In the genomic region with DNA sequence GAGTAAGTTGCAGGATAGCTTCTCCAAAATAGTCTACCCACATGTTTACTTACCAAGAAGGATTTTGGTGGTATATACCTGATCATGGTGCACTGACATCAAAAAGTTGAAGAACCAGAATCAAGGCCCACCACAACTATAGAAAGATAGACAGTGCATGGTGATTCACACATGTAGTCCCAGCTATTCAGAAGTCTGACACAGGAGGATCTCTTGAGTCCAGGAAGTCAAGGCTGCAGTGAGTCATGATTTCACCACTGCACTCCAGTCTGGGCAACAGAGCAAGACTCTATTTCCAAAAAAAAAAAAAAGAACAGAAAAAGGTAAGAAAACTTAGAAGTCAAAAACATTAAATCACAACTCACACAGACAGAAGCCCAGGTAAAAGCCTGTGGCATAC, we compare ENCODE assay signal across 28 cellular contexts.
DNase-seq lines count a peak whose midpoint lies in the region; FAIRE-seq and TF ChIP-seq lines count a peak whose summit lies in the region.
"Had no signal": no experiment of that assay in that cellular context is flagged by ENCODE, and none has a peak within 500 bp of the region (broad histone marks: within the 10 kb centered on the region; RNA-seq: fewer than 3 reads in every experiment).

No MANE protein-coding gene starts in this region.

- no peak overlapping the region for H3K4me2 ChIP-seq in astrocyte (ENCODE audit: low read length)
- H3K4me2 ChIP-seq: hepatocyte had no signal

- H3K9ac ChIP-seq in astrocyte (ENCODE audit: low read length), result no peak overlapping the region

- H3K27me3 ChIP-seq in breast epithelium (no peaks in the 10 kb centered on the region), astrocyte (ENCODE audit: insufficient read depth, low read length) (no peaks in the 10 kb centered on the region), MG63 (no peaks in the 10 kb centered on the region)
- H3K27me3 ChIP-seq: hepatocyte, suprapubic skin had no signal

- H3K4me1 ChIP-seq in breast epithelium (no peaks in the 10 kb centered on the region), astrocyte (ENCODE audit: insufficient read depth, low read length) (no peaks in the 10 kb centered on the region)
- H3K4me1 ChIP-seq: left ventricle myocardium inferior, prostate gland, suprapubic skin had no signal

- CTCF ChIA-PET in MCF 10A (lab: Yijun Ruan, JAX), result interaction anchor here (0.5 to 0.9 kb wide), 2 partner anchors 50 to 1197 kb away, joined by 3 to 6 read pairs; no protein-coding TSS in a partner anchor

- H3K4me3 ChIP-seq in breast epithelium, result no peak overlapping the region
- H3K4me3 ChIP-seq in astrocyte (ENCODE audit: insufficient read depth, low read depth, low read length), result no peak overlapping the region
- no peak overlapping the region for H3K4me3 ChIP-seq in fibroblast of pulmonary artery (replicated peaks; ENCODE audit: low read depth, low read length)
- no peak overlapping the region for H3K4me3 ChIP-seq in MG63
- H3K4me3 ChIP-seq: hepatocyte, left ventricle myocardium inferior, prostate gland, suprapubic skin had no signal

- H3K79me2 ChIP-seq in astrocyte (ENCODE audit: insufficient read depth, low read length), result no peaks in the 10 kb centered on the region
- H3K79me2 ChIP-seq: hepatocyte had no signal

- no peaks in the 10 kb centered on the region for H4K20me1 ChIP-seq in astrocyte (ENCODE audit: insufficient read depth, low read length)

- no peak overlapping the region for H3K4me3 Mint-ChIP-seq in MCF 10A (ENCODE audit: unreplicated experiment)
- H3K4me3 Mint-ChIP-seq in astrocyte (ENCODE audit: unreplicated experiment), result no peak overlapping the region
- H3K4me3 Mint-ChIP-seq: activated CD4-positive, alpha-beta memory T cell treated with anti-CD3 and anti-CD28 coated beads, Interleukin-2, amount 10 ng/mL, durations not matched to agents 7 days and 5 days; activated naive CD8-positive, alpha-beta T cell treated with anti-CD3 and anti-CD28 coated beads for 36 hours; CD4-positive, CD25-positive, alpha-beta regulatory T cell; naive thymus-derived CD8-positive, alpha-beta T cell had no signal

- H3K36me3 ChIP-seq in breast epithelium (no peaks in the 10 kb centered on the region), astrocyte (ENCODE audit: insufficient read depth, low read length) (no peaks in the 10 kb centered on the region), MG63 (no peaks in the 10 kb centered on the region)
- H3K36me3 ChIP-seq: left ventricle myocardium inferior, prostate gland, suprapubic skin had no signal

- BruUV-seq in MCF 10A (replicated peaks; lab: Mats Ljungman, UMichigan), result no TSS peak

- no peak overlapping the region for H2AFZ ChIP-seq in astrocyte (ENCODE audit: low read depth, low read length)
- H2AFZ ChIP-seq: hepatocyte had no signal

- H3K9me3 ChIP-seq in breast epithelium, result no peaks in the 10 kb centered on the region
- no peaks in the 10 kb centered on the region for H3K9me3 ChIP-seq in astrocyte (ENCODE audit: insufficient read depth, low read depth, low read length)
- H3K9me3 ChIP-seq in MG63, result no peaks in the 10 kb centered on the region
- H3K9me3 ChIP-seq: prostate gland, suprapubic skin had no signal

- TF ChIP-seq CTCF in MCF 10A (IDR thresholded peaks at IDR 0.05; ENCODE audit: unreplicated experiment) (no peak), breast epithelium (IDR thresholded peaks at IDR 0.05) (no peak), astrocyte (IDR thresholded peaks at IDR 0.05; ENCODE audit: insufficient read depth, low read depth, low read length) (no peak), fibroblast of pulmonary artery (IDR thresholded peaks at IDR 0.05; ENCODE audit: low read length, missing control alignments) (peak; percentile 6)

- H3K27ac ChIP-seq in breast epithelium, result no peak overlapping the region
- no peak overlapping the region for H3K27ac ChIP-seq in astrocyte (ENCODE audit: low read depth, low read length)
- H3K27ac ChIP-seq: 22Rv1, hepatocyte, left ventricle myocardium inferior, prostate gland, suprapubic skin had no signal

- peaks cover 10% of the 10 kb centered on the region for H3K9me3 Mint-ChIP-seq in MCF 10A (ENCODE audit: unreplicated experiment)
- peaks cover 1% of the 10 kb centered on the region for H3K9me3 Mint-ChIP-seq in astrocyte (ENCODE audit: unreplicated experiment)

- FAIRE-seq in astrocyte (lab: Jason Lieb, UNC), result no peak
- FAIRE-seq: D721Med, endometrium, H1 had no signal

- peaks cover 4% of the 10 kb centered on the region for H3K4me1 Mint-ChIP-seq in MCF 10A (ENCODE audit: insufficient read depth, unreplicated experiment)
- peaks cover 4% of the 10 kb centered on the region for H3K4me1 Mint-ChIP-seq in astrocyte (ENCODE audit: low read depth, unreplicated experiment)
- H3K4me1 Mint-ChIP-seq: activated CD4-positive, alpha-beta memory T cell treated with anti-CD3 and anti-CD28 coated beads, Interleukin-2, amount 10 ng/mL, durations not matched to agents 7 days and 5 days; activated naive CD8-positive, alpha-beta T cell treated with anti-CD3 and anti-CD28 coated beads for 36 hours; CD4-positive, CD25-positive, alpha-beta regulatory T cell had no signal

- POLR2A ChIA-PET in MCF 10A (lab: Yijun Ruan, JAX), result interaction anchor here (0.6 kb wide), 1 partner anchor 8 kb away, joined by 3 read pairs; no protein-coding TSS in a partner anchor

- H3K36me3 Mint-ChIP-seq in MCF 10A (ENCODE audit: insufficient read depth, unreplicated experiment) (no peaks in the 10 kb centered on the region), astrocyte (ENCODE audit: low read depth, unreplicated experiment) (no peaks in the 10 kb centered on the region)
- H3K36me3 Mint-ChIP-seq: activated naive CD8-positive, alpha-beta T cell treated with anti-CD3 and anti-CD28 coated beads for 36 hours; CD4-positive, CD25-positive, alpha-beta regulatory T cell had no signal

- TF ChIP-seq POLR2A in breast epithelium (IDR thresholded peaks at IDR 0.05), result no peak

- H3K27ac Mint-ChIP-seq in MCF 10A (ENCODE audit: low read depth, unreplicated experiment) (no peak overlapping the region), astrocyte (ENCODE audit: unreplicated experiment) (no peak overlapping the region)
- H3K27ac Mint-ChIP-seq: activated CD4-positive, alpha-beta memory T cell treated with anti-CD3 and anti-CD28 coated beads, Interleukin-2, amount 10 ng/mL, durations not matched to agents 7 days and 5 days; activated naive CD8-positive, alpha-beta T cell treated with anti-CD3 and anti-CD28 coated beads for 36 hours; CD4-positive, CD25-positive, alpha-beta regulatory T cell; naive thymus-derived CD8-positive, alpha-beta T cell had no signal

- H3K27me3 Mint-ChIP-seq in MCF 10A (ENCODE audit: insufficient read depth, unreplicated experiment), result no peaks in the 10 kb centered on the region
- H3K27me3 Mint-ChIP-seq in astrocyte (ENCODE audit: low read depth, unreplicated experiment), result no peaks in the 10 kb centered on the region
- H3K27me3 Mint-ChIP-seq: activated CD4-positive, alpha-beta memory T cell treated with anti-CD3 and anti-CD28 coated beads, Interleukin-2, amount 10 ng/mL, durations not matched to agents 7 days and 5 days; activated naive CD8-positive, alpha-beta T cell treated with anti-CD3 and anti-CD28 coated beads for 36 hours; CD4-positive, CD25-positive, alpha-beta regulatory T cell; naive thymus-derived CD8-positive, alpha-beta T cell had no signal

- intact Hi-C loops in MCF 10A (cut with micrococcal nuclease) (no loop called here), breast epithelium (cut with DNase I; ENCODE audit: low total_unique reads) (no loop called here)

- peak; percentile 42 for DNase-seq in MCF 10A (ENCODE audit: unreplicated experiment)
- DNase-seq in breast epithelium (ENCODE audit: low spot score in 2 of 2), result no peak
- peak; percentile 19 for DNase-seq in astrocyte (ENCODE audit: low read depth)
- peak; percentile 81 for DNase-seq in fibroblast of pulmonary artery (ENCODE audit: low read depth)
- DNase-seq in MG63, result no peak
- DNase-seq in stimulated activated CD4-positive, alpha-beta T cell treated with anti-CD3 and anti-CD28 coated beads, Interleukin-12 subunit alpha, Interleukin-12 subunit beta, amount 100 ng/mL, for 4 hours, result no peak
- DNase-seq in germinal center (ENCODE audit: low spot score), result no peak
- no peak for DNase-seq in NCI-H510A treated with DMSO at 0.1 percent for 48 hours (lab: John Stamatoyannopoulos, UW)
- DNase-seq: activated CD4-positive, alpha-beta memory T cell treated with anti-CD3 and anti-CD28 coated beads, Interleukin-2, amount 10 ng/mL, durations not matched to agents 7 days and 5 days; activated CD4-positive, alpha-beta T cell treated with anti-CD3 and anti-CD28 coated beads for 1 hour; activated effector memory CD4-positive, alpha-beta T cell treated with Interleukin-2 at 50 U/mL for 16 hours; activated naive CD8-positive, alpha-beta T cell treated with anti-CD3 and anti-CD28 coated beads for 36 hours; aorta; CD4-positive, CD25-positive, alpha-beta regulatory T cell; EL; left ventricle myocardium inferior; naive thymus-derived CD8-positive, alpha-beta T cell; NCI-H1105; NCI-H1930; nucleus accumbens; stimulated activated naive CD4-positive, alpha-beta T cell had no signal

Comparison
In these comparisons a context has a peak if more than half of its experiments do, and no peak if none do; other contexts are left out.
1. DNase-seq: peak in MCF 10A (single experiment), astrocyte (single experiment) and fibroblast of pulmonary artery (single experiment); none in breast epithelium (0 of 2), MG63 (single experiment), stimulated activated CD4-positive, alpha-beta T cell treated with anti-CD3 and anti-CD28 coated beads, Interleukin-12 subunit alpha, Interleukin-12 subunit beta, amount 100 ng/mL, for 4 hours (single experiment), germinal center (single experiment) and NCI-H510A treated with DMSO at 0.1 percent for 48 hours (single experiment).